Comparison of ENCODE assay signal across 12 cellular contexts in genomic region chr3:105828703-105829102, GRCh38. TPM values are rescaled to one million over a fixed set of nuclear protein-coding genes. Genes with fewer than 3 reads are reported as not detected.
DNase-seq lines count a peak whose midpoint lies in the region; ATAC-seq and TF ChIP-seq lines count a peak whose summit lies in the region.
"Had no signal": no experiment of that assay in that cellular context is flagged by ENCODE, and none has a peak within 500 bp of the region (broad histone marks: within the 10 kb centered on the region; RNA-seq: fewer than 3 reads in every experiment).

No MANE protein-coding gene starts in this region.

- 79% methylated on average over 2 of the region's 2 CpGs for WGBS in SK-N-SH (ENCODE audit: low lambda C conversion rate)

- TF ChIP-seq CTCF in activated B cell treated with CpG ODN at 0.5 μM for 24 hours (IDR thresholded peaks at IDR 0.05): no peak
- TF ChIP-seq CTCF in mucosa of descending colon (IDR thresholded peaks at IDR 0.05): no peak
- TF ChIP-seq CTCF in SK-N-SH (IDR thresholded peaks at IDR 0.05): no peak

- peaks cover 67% of the 10 kb centered on the region for H3K4me1 Mint-ChIP-seq in activated B cell treated with CpG ODN at 0.5 μM for 24 hours

- no peaks in the 10 kb centered on the region for H3K9me2 ChIP-seq in SK-N-SH

- DNase-seq in activated B cell treated with CpG ODN at 0.5 μM for 24 hours (no peak), mucosa of descending colon (no peak), KG1 (lab: John Stamatoyannopoulos, UW) (no peak), SK-N-SH (no peak), mucosa of gallbladder (ENCODE audit: low spot score) (no peak), NCI-H82 treated with DMSO at 0.1 percent for 48 hours (lab: John Stamatoyannopoulos, UW; ENCODE audit: unreplicated experiment) (no peak)
- DNase-seq: NCI-H146; NK-92 treated with Interleukin-12 subunit alpha and Interleukin-12 subunit beta, amount 100 ng/mL, for 24 hours had no signal

- TF ChIP-seq EP300 in SK-N-SH (IDR thresholded peaks at IDR 0.05; ENCODE audit: borderline replicate concordance in 1 of 2, low read depth in 1 of 2, low read length in 1 of 2): no peak

- peaks cover 20% of the 10 kb centered on the region for H3K36me3 Mint-ChIP-seq in activated B cell treated with CpG ODN at 0.5 μM for 24 hours (ENCODE audit: low read depth)

- peak; percentile 47 for ATAC-seq in GM18498 (IDR thresholded peaks at IDR 0.05; ENCODE audit: unreplicated experiment)
- ATAC-seq in GM21423 (IDR thresholded peaks at IDR 0.05; ENCODE audit: unreplicated experiment): peak; percentile 49
- peak; percentile 39 for ATAC-seq in activated B cell treated with CpG ODN at 0.5 μM for 24 hours (ENCODE audit: low read depth)
- ATAC-seq in mucosa of descending colon: peak; percentile 53

- no peak overlapping the region for H3K4me2 ChIP-seq in SK-N-SH
- H3K4me2 ChIP-seq: neural progenitor cell had no signal

- H3K36me3 ChIP-seq in mucosa of descending colon (ENCODE audit: low read depth) (no peaks in the 10 kb centered on the region), SK-N-SH (replicated peaks in 1 of 2; ENCODE audit: control insufficient read depth in 1 of 2, insufficient read depth in 2 of 2, low read length in 1 of 2) (peaks cover 2 to 21% of the 10 kb centered on the region in 2 experiments)
- H3K36me3 ChIP-seq: neural progenitor cell had no signal

- no peak overlapping the region for H3K9ac ChIP-seq in SK-N-SH
- H3K9ac ChIP-seq: neural progenitor cell had no signal

- no peaks in the 10 kb centered on the region for H4K20me1 ChIP-seq in SK-N-SH (ENCODE audit: insufficient read depth)

- H3K4me1 ChIP-seq in mucosa of descending colon (ENCODE audit: low read depth) (peaks cover 21% of the 10 kb centered on the region), SK-N-SH (ENCODE audit: control insufficient read depth in 1 of 2, insufficient read depth in 2 of 2, low read depth in 1 of 2, low read length in 1 of 2) (peaks cover 0 to 22% of the 10 kb centered on the region in 2 experiments; a peak in 2 of 4 replicates)
- H3K4me1 ChIP-seq: neural progenitor cell had no signal

- H3K9me3 Mint-ChIP-seq in activated B cell treated with CpG ODN at 0.5 μM for 24 hours: no peaks in the 10 kb centered on the region

- peaks cover 8% of the 10 kb centered on the region for H3F3A ChIP-seq in SK-N-SH (replicated peaks; ENCODE audit: insufficient read depth)

- no peaks in the 10 kb centered on the region for H3K27me3 ChIP-seq in SK-N-SH (ENCODE audit: insufficient read depth)
- H3K27me3 ChIP-seq: neural progenitor cell had no signal

- intact Hi-C loops in activated B cell treated with CpG ODN at 0.5 μM for 24 hours (cut with micrococcal nuclease) (no loop called here), mucosa of descending colon (cut with DNase I, micrococcal nuclease) (no loop called here)

- no peak overlapping the region for H3K4me3 Mint-ChIP-seq in activated B cell treated with CpG ODN at 0.5 μM for 24 hours
- H3K4me3 Mint-ChIP-seq: neural progenitor cell had no signal

- H3K27ac ChIP-seq in SK-N-SH (ENCODE audit: low read depth in 2 of 2, low read length in 1 of 2): peak overlapping the region in 1 of 2 experiments; percentile 50; a peak in 1 of 4 replicates
- H3K27ac ChIP-seq: neural progenitor cell had no signal

- no peak overlapping the region for H3K4me3 ChIP-seq in mucosa of descending colon
- no peak overlapping the region for H3K4me3 ChIP-seq in SK-N-SH (ENCODE audit: low read depth in 2 of 2, low read length in 1 of 2)
- H3K4me3 ChIP-seq: neural progenitor cell had no signal

- no peak overlapping the region for H2AFZ ChIP-seq in SK-N-SH (ENCODE audit: low read depth)
- H2AFZ ChIP-seq: neural progenitor cell had no signal

- no peak for TF ChIP-seq RAD21 in SK-N-SH (IDR thresholded peaks at IDR 0.05; ENCODE audit: low read length)

- no peaks in the 10 kb centered on the region for H3K9me3 ChIP-seq in mucosa of descending colon
- no peaks in the 10 kb centered on the region for H3K9me3 ChIP-seq in SK-N-SH
- H3K9me3 ChIP-seq: Caco-2 had no signal

- CTCF ChIA-PET in activated B cell treated with CpG ODN at 0.5 μM for 24 hours (lab: Charles Lee) (no interaction called here), SK-N-SH (lab: Yijun Ruan, JAX) (interaction anchor here (0.8 to 0.9 kb wide), 2 partner anchors 8 to 781 kb away, joined by 3 to 5 read pairs; no protein-coding TSS in a partner anchor)

- peaks cover 47% of the 10 kb centered on the region for H3K79me2 ChIP-seq in SK-N-SH (ENCODE audit: insufficient read depth)

- H3K27ac Mint-ChIP-seq in activated B cell treated with CpG ODN at 0.5 μM for 24 hours: peak overlapping the region; percentile 46
- H3K27ac Mint-ChIP-seq: neural progenitor cell had no signal

- no peaks in the 10 kb centered on the region for H3K27me3 Mint-ChIP-seq in activated B cell treated with CpG ODN at 0.5 μM for 24 hours

- POLR2A ChIA-PET in activated B cell treated with CpG ODN at 0.5 μM for 24 hours (lab: Charles Lee): interaction anchor here (0.6 to 1.6 kb wide), 5 partner anchors 8 to 98 kb away, joined by 3 to 5 read pairs (median 5); no protein-coding TSS in a partner anchor
- POLR2A ChIA-PET in SK-N-SH (lab: Yijun Ruan, JAX): no interaction called here

TF ChIP-seq in SK-N-SH, 30 proteins besides CTCF, POLR2A, EP300 and RAD21:
- TF ChIP-seq RCOR1 (IDR thresholded peaks at IDR 0.05; ENCODE audit: low read length) (no peak), POLR2AphosphoS5 (IDR thresholded peaks at IDR 0.05; ENCODE audit: low read depth, low read length) (no peak), FOSL2 (IDR thresholded peaks at IDR 0.05; ENCODE audit: borderline replicate concordance, low read depth) (no peak), IRF3 (IDR thresholded peaks at IDR 0.05; ENCODE audit: low read depth, low read length) (no peak), GABPA (IDR thresholded peaks at IDR 0.05; ENCODE audit: low read depth) (no peak), MXI1 (IDR thresholded peaks at IDR 0.05; ENCODE audit: low read depth, low read length) (no peak), SIN3A (IDR thresholded peaks at IDR 0.05; ENCODE audit: borderline replicate concordance, low read depth, low read length) (no peak), RXRA (IDR thresholded peaks at IDR 0.05; ENCODE audit: borderline replicate concordance, low read depth) (no peak), NFIC (IDR thresholded peaks at IDR 0.05; ENCODE audit: borderline replicate concordance) (no peak)

RNA-seq across cellular contexts. Expression of gene CBLB, which starts 40.1 kb away (rescaled TPM):
- total RNA-seq in activated B cell treated with CpG ODN at 0.5 μM for 24 hours (69.2 and 78.1 TPM in 2 replicates), mucosa of descending colon (10 to 100 TPM; 41.7 to 52.2 (median 51.0) TPM), mucosa of gallbladder (33.6 TPM)
- 4.4 and 5.1 TPM in 2 replicates for polyA plus RNA-seq in SK-N-SH (2012; rRNA removed)
- polyA plus RNA-seq in SK-N-SH (2012; cell fraction: cytosol; rRNA removed): 3.5 TPM in 2 replicates
- polyA plus RNA-seq in SK-N-SH (2012; cell fraction: nucleus; rRNA removed): 13.9 and 16.6 TPM in 2 replicates
